24 cellular contexts compared by ENCODE assay signal in genomic region chr18:64840911-64841701, GRCh38.
"Had no signal": no experiment of that assay in that cellular context is flagged by ENCODE, and none has a peak within 500 bp of the region (broad histone marks: within the 10 kb centered on the region; RNA-seq: fewer than 3 reads in every experiment).

No MANE protein-coding gene starts in this region.

- H3K36me3 Mint-ChIP-seq: memory B cell, naive B cell had no signal

- H3K9me3 Mint-ChIP-seq: memory B cell, nephron had no signal

- H3K27me3 Mint-ChIP-seq: memory B cell, naive B cell had no signal

- H3K4me3 ChIP-seq: dorsolateral prefrontal cortex, heart left ventricle, left ventricle myocardium inferior, lower lobe of right lung, right atrium auricular region, sigmoid colon, skin epidermis, stomach, thoracic aorta, transverse colon had no signal

- H3K4me3 Mint-ChIP-seq: memory B cell, naive B cell, nephron had no signal

- H3K27ac Mint-ChIP-seq: memory B cell, naive B cell, nephron had no signal

- ATAC-seq: esophagus mucosa, heart left ventricle, lower lobe of right lung had no signal

- DNase-seq: cortex of kidney; dorsolateral prefrontal cortex; effector CD8-positive, alpha-beta T cell; heart left ventricle; hypothalamus; islet precursor cell; left ventricle myocardium inferior; lower lobe of right lung; midbrain; naive B cell; posterior cingulate gyrus; sigmoid colon; stimulated activated CD4-positive, alpha-beta T cell treated with anti-CD3 and anti-CD28 coated beads, Interleukin-12 subunit alpha, Interleukin-12 subunit beta, amount 100 ng/mL, for 4 hours; stimulated activated naive CD4-positive, alpha-beta T cell; stomach; substantia nigra; transverse colon had no signal

- H3K4me1 ChIP-seq: heart left ventricle, left ventricle myocardium inferior, lower lobe of right lung, right atrium auricular region, sigmoid colon, stomach had no signal

- H3K9me3 ChIP-seq: heart left ventricle, left ventricle myocardium inferior, lower lobe of right lung, neutrophil, right atrium auricular region, sigmoid colon, stomach, thoracic aorta, transverse colon had no signal

- H3K27me3 ChIP-seq: dorsolateral prefrontal cortex, heart left ventricle, neutrophil, right atrium auricular region, sigmoid colon, stomach, transverse colon had no signal

- H3K27ac ChIP-seq: dorsolateral prefrontal cortex, heart left ventricle, left ventricle myocardium inferior, lower lobe of right lung, neutrophil, right atrium auricular region, sigmoid colon, skin epidermis, stomach, thoracic aorta, transverse colon had no signal

- H3K36me3 ChIP-seq: heart left ventricle, left ventricle myocardium inferior, lower lobe of right lung, neutrophil, right atrium auricular region, sigmoid colon, stomach, thoracic aorta, transverse colon had no signal

- H3K4me1 Mint-ChIP-seq: memory B cell, naive B cell, nephron had no signal
